In genomic region chr4:124711469-124712416, GRCh38 we compare ENCODE assay signal across 1 cellular context.
TF ChIP-seq lines count a peak whose summit lies in the region.

No MANE protein-coding gene starts in this region.

TF ChIP-seq in K562, 482 proteins besides CTCF, POLR2A, EP300 and RAD21 (continued from another document and continues in another):
- TF ChIP-seq ZBTB40 (IDR thresholded peaks at IDR 0.05): 0 out of 2 replicates have a peak, but pooled peaks have one; percentile 17
- TF ChIP-seq ZBTB40 (CRISPR knock-in tag; IDR thresholded peaks at IDR 0.05): no peak
- no peak for TF ChIP-seq ATF3 (IDR thresholded peaks at IDR 0.05)
- no peak for TF ChIP-seq ATF3 (CRISPR knock-in tag; conservative IDR thresholded peaks at IDR 0.05)
- no peak for TF ChIP-seq ZNF143 (CRISPR knock-in tag; IDR thresholded peaks at IDR 0.05)
- TF ChIP-seq PKNOX1 (IDR thresholded peaks at IDR 0.05): peak; percentile 58
- no peak for TF ChIP-seq RBM25 (IDR thresholded peaks at IDR 0.05; ENCODE audit: low read depth, low read length, severe bottlenecking)
- TF ChIP-seq CTBP1 (IDR thresholded peaks at IDR 0.05; ENCODE audit: borderline replicate concordance): no peak
- TF ChIP-seq IRF1 (CRISPR knock-in tag; IDR thresholded peaks at IDR 0.05; ENCODE audit: borderline replicate concordance): no peak
- TF ChIP-seq MITF (IDR thresholded peaks at IDR 0.05): no peak
- no peak for TF ChIP-seq POLR3A (IDR thresholded peaks at IDR 0.05; ENCODE audit: borderline replicate concordance, extremely low read depth, insufficient read depth, insufficient read length)
- TF ChIP-seq KLF10 (CRISPR knock-in tag; IDR thresholded peaks at IDR 0.05): no peak
- TF ChIP-seq RNF2 (IDR thresholded peaks at IDR 0.05): no peak
- no peak for TF ChIP-seq MIER1 (IDR thresholded peaks at IDR 0.05; ENCODE audit: low read depth)
- no peak for TF ChIP-seq ZNF354B (CRISPR knock-in tag; IDR thresholded peaks at IDR 0.05)
- 0 out of 2 replicates have a peak, but pooled peaks have one; percentile 45 for TF ChIP-seq SMARCC2 (IDR thresholded peaks at IDR 0.05; ENCODE audit: low read depth)
- TF ChIP-seq MAZ (CRISPR knock-in tag; conservative IDR thresholded peaks at IDR 0.05 in 1 of 2, IDR thresholded peaks at IDR 0.05 in 1 of 2): peak in 1 of 2 experiments; percentile 67; a peak in 2 of 4 replicates
- no peak for TF ChIP-seq ZBTB8A (IDR thresholded peaks at IDR 0.05; ENCODE audit: partially characterized antibody)
- peak in 1 of 2 experiments; percentile 53; a peak in 1 of 4 replicates for TF ChIP-seq UBTF (IDR thresholded peaks at IDR 0.05; ENCODE audit: borderline replicate concordance in 1 of 2, low read depth in 2 of 2, low read length in 2 of 2)
- TF ChIP-seq HDGF (IDR thresholded peaks at IDR 0.05): no peak
- TF ChIP-seq NFIC (IDR thresholded peaks at IDR 0.05): peak; percentile 66
- TF ChIP-seq ZNF609 (CRISPR knock-in tag; IDR thresholded peaks at IDR 0.05; ENCODE audit: borderline replicate concordance): no peak
- TF ChIP-seq CLOCK (CRISPR knock-in tag; IDR thresholded peaks at IDR 0.05; ENCODE audit: borderline replicate concordance): no peak
- no peak for TF ChIP-seq LCOR (CRISPR knock-in tag; IDR thresholded peaks at IDR 0.05)
- TF ChIP-seq RUNX1 (IDR thresholded peaks at IDR 0.05; ENCODE audit: low read depth): no peak
- peak in 1 of 2 experiments; percentile 19; a peak in 1 of 4 replicates for TF ChIP-seq MLLT1 (IDR thresholded peaks at IDR 0.05)
- TF ChIP-seq CXXC5 (CRISPR knock-in tag; IDR thresholded peaks at IDR 0.05): peak; percentile 26; the same call in 1 of the 2 replicates
- no peak for TF ChIP-seq ESRRB (CRISPR knock-in tag; IDR thresholded peaks at IDR 0.05; ENCODE audit: borderline replicate concordance)
- no peak for TF ChIP-seq PPARD (CRISPR knock-in tag; IDR thresholded peaks at IDR 0.05)
